In the genomic region with DNA sequence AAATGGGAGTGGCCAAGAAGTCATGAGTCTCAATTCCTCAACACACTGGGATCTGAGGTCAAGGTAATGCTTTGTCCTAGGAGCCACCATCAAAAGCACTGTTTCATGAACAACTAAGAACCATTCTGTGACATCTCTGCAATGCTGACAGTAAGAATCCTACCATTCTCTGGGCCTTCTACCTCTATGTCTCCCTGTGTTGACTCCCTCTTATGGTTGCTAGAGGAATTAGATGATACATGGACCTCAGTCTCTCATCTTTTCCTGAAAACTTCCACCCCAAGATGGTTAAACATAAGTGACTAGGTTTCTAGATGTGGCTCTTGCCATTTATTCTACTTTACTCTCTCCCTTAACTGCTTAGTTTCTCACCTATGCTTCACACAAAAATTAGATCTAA, we compare ENCODE assay signal across 12 cellular contexts. TPM values are rescaled to one million over a fixed set of nuclear protein-coding genes. Genes with fewer than 3 reads are reported as not detected.
DNase-seq lines count a peak whose midpoint lies in the region; ATAC-seq, FAIRE-seq and TF ChIP-seq lines count a peak whose summit lies in the region.
"Had no signal": no experiment of that assay in that cellular context is flagged by ENCODE, and none has a peak within 500 bp of the region (broad histone marks: within the 10 kb centered on the region; RNA-seq: fewer than 3 reads in every experiment).

No MANE protein-coding gene starts in this region.

- DNase-seq in HepG2 (ENCODE audit: low spot score), result peak; percentile 30
- DNase-seq in right lobe of liver, result no peak
- no peak for DNase-seq in MM.1S
- DNase-seq in bronchial epithelial cell (ENCODE audit: low read depth), result no peak
- no peak for DNase-seq in type B pancreatic cell (ENCODE audit: extremely low spot score, unreplicated experiment)
- DNase-seq in NCI-H1105 treated with DMSO at 0.1 percent for 48 hours (lab: John Stamatoyannopoulos, UW), result no peak
- no peak for DNase-seq in 8988T
- DNase-seq in C1 segment of cervical spinal cord (lab: John Stamatoyannopoulos, UW), result no peak
- DNase-seq: DMS79 treated with DMSO at 0.1 percent for 48 hours, NCI-H526 treated with DMSO at 0.1 percent for 48 hours had no signal

- POLR2A ChIA-PET in HepG2 (lab: Yijun Ruan, JAX), result interaction anchor here (0.7 kb wide), 1 partner anchor 10 kb away, joined by 3 read pairs; a partner anchor contains a TSS

- TF ChIP-seq EP300 in HepG2 (IDR thresholded peaks at IDR 0.05; ENCODE audit: low read depth in 2 of 2, low read length in 2 of 2) (no peak), HepG2 (CRISPR knock-in tag; IDR thresholded peaks at IDR 0.05; ENCODE audit: borderline replicate concordance) (no peak)

- in situ Hi-C loops in HepG2 (cut with HindIII; ENCODE audit: extremely low pct_ligation_motif_present, low pct_unique_long_range_greater_than_20kb), result loop anchor here (25.0 kb wide), 1 partner anchor 706 kb away; no protein-coding TSS in a partner anchor

- H3K27ac ChIP-seq in HepG2 (ENCODE audit: extremely low read length, insufficient read depth, low read length), result no peak overlapping the region
- no peak overlapping the region for H3K27ac ChIP-seq in right lobe of liver
- H3K27ac ChIP-seq in MM.1S (ENCODE audit: low read length), result no peak overlapping the region

- BruUV-seq in HepG2 (replicated peaks; lab: Mats Ljungman, UMichigan), result no TSS peak

- TF ChIP-seq POLR2A in HepG2 (IDR thresholded peaks at IDR 0.05; ENCODE audit: insufficient read depth in 1 of 2, low read depth in 2 of 2, low read length in 2 of 2) (no peak), right lobe of liver (IDR thresholded peaks at IDR 0.05) (no peak)

- peaks cover 25% of the 10 kb centered on the region for H3K36me3 Mint-ChIP-seq in type B pancreatic cell

- H3K4me3 Mint-ChIP-seq in type B pancreatic cell, result no peak overlapping the region

- H3K27me3 Mint-ChIP-seq in type B pancreatic cell, result no peaks in the 10 kb centered on the region

- H2AFZ ChIP-seq in HepG2 (ENCODE audit: low read length) (no peak overlapping the region), MM.1S (ENCODE audit: low read length) (no peak overlapping the region)

- FAIRE-seq in HepG2 (lab: Jason Lieb, UNC) (no peak), bronchial epithelial cell (lab: Jason Lieb, UNC) (no peak)
- FAIRE-seq: TTC549 had no signal

- H4K20me1 ChIP-seq in HepG2 (ENCODE audit: insufficient read depth, low read length), result peaks cover 5% of the 10 kb centered on the region; the same call in 1 of the 2 replicates
- no peaks in the 10 kb centered on the region for H4K20me1 ChIP-seq in MM.1S (ENCODE audit: insufficient read depth, low read length)

- no peaks in the 10 kb centered on the region for H3K4me1 ChIP-seq in HepG2 (ENCODE audit: insufficient read depth, low read length)
- no peaks in the 10 kb centered on the region for H3K4me1 ChIP-seq in right lobe of liver
- no peaks in the 10 kb centered on the region for H3K4me1 ChIP-seq in MM.1S (ENCODE audit: low read length)

- peaks cover 12 to 63% of the 10 kb centered on the region in 2 experiments for H3K36me3 ChIP-seq in HepG2 (replicated peaks in 1 of 2; ENCODE audit: control insufficient read depth in 1 of 2, insufficient read depth in 2 of 2, low read length in 2 of 2)
- H3K36me3 ChIP-seq in right lobe of liver, result peaks cover 0 to 43% (median 23%) of the 10 kb centered on the region in 4 donors
- no peaks in the 10 kb centered on the region; the same call in 1 of the 2 replicates for H3K36me3 ChIP-seq in MM.1S (replicated peaks; ENCODE audit: insufficient read depth, low read length)
- peaks cover 4% of the 10 kb centered on the region for H3K36me3 ChIP-seq in bronchial epithelial cell (ENCODE audit: control insufficient read depth, insufficient read depth, low read length)

- ATAC-seq in HepG2 (peak; percentile 85), right lobe of liver (no peak)
- ATAC-seq: left lobe of liver had no signal

- H3F3A ChIP-seq in MM.1S (ENCODE audit: insufficient read depth, low read length), result no peaks in the 10 kb centered on the region

- H3K4me1 Mint-ChIP-seq in type B pancreatic cell (ENCODE audit: unreplicated experiment), result no peaks in the 10 kb centered on the region

- H3K27ac Mint-ChIP-seq in type B pancreatic cell, result no peak overlapping the region

- CTCF ChIA-PET in HepG2 (lab: Yijun Ruan, JAX; ENCODE audit: low intra/inter-chr PET ratio, low total read pairs), result interaction anchor here (1.2 kb wide), 1 partner anchor 39 kb away, joined by 3 read pairs; no protein-coding TSS in a partner anchor

- H3K27me3 ChIP-seq in HepG2 (ENCODE audit: control insufficient read depth in 1 of 2, insufficient read depth in 2 of 2, low read length in 2 of 2) (no peaks in the 10 kb centered on the region), right lobe of liver (no peaks in the 10 kb centered on the region), MM.1S (replicated peaks; ENCODE audit: insufficient read depth, low read length) (no peaks in the 10 kb centered on the region), bronchial epithelial cell (ENCODE audit: control insufficient read depth, insufficient read depth, low read length) (no peaks in the 10 kb centered on the region)

- no peak overlapping the region for H3K9ac ChIP-seq in HepG2 (ENCODE audit: insufficient read depth, low read depth, low read length)
- H3K9ac ChIP-seq in MM.1S (ENCODE audit: low read length), result no peak overlapping the region

- TF ChIP-seq RAD21 in HepG2 (CRISPR knock-in tag; IDR thresholded peaks at IDR 0.05), result no peak

- peaks cover 52% of the 10 kb centered on the region for H3K79me2 ChIP-seq in HepG2 (ENCODE audit: insufficient read depth, low read length)
- H3K79me2 ChIP-seq in MM.1S (ENCODE audit: low read length), result peaks cover 55% of the 10 kb centered on the region

- TF ChIP-seq CTCF in HepG2 (CRISPR knock-in tag; IDR thresholded peaks at IDR 0.05) (peak; percentile 26; the same call in 1 of the 2 replicates), right lobe of liver (IDR thresholded peaks at IDR 0.05) (no peak), MM.1S (IDR thresholded peaks at IDR 0.05; ENCODE audit: low read length) (peak; percentile 11; the same call in 1 of the 2 replicates), bronchial epithelial cell (IDR thresholded peaks at IDR 0.05; ENCODE audit: insufficient read depth, low read length, severe bottlenecking) (peak; percentile 16), type B pancreatic cell (conservative IDR thresholded peaks at IDR 0.05) (peak; percentile 41)

- H3K9me3 Mint-ChIP-seq in type B pancreatic cell, result no peaks in the 10 kb centered on the region

- H3K4me2 ChIP-seq in HepG2 (ENCODE audit: low read depth, low read length) (no peak overlapping the region), MM.1S (ENCODE audit: low read depth, low read length) (no peak overlapping the region)

- H3K9me3 ChIP-seq in HepG2 (ENCODE audit: low read length), result no peaks in the 10 kb centered on the region
- no peaks in the 10 kb centered on the region for H3K9me3 ChIP-seq in right lobe of liver
- H3K9me3 ChIP-seq in MM.1S (replicated peaks; ENCODE audit: insufficient read depth, low read length), result no peaks in the 10 kb centered on the region

- intact Hi-C loops in HepG2 (cut with micrococcal nuclease; ENCODE audit: unreplicated experiment) (no loop called here), right lobe of liver (cut with DNase I) (no loop called here)

- H3K9me2 ChIP-seq in MM.1S (replicated peaks; ENCODE audit: insufficient read depth, low read length), result no peaks in the 10 kb centered on the region

- no peak overlapping the region for H3K4me3 ChIP-seq in HepG2 (replicated peaks in 1 of 3; ENCODE audit: insufficient read depth in 1 of 3, low read depth in 2 of 3, low read length in 3 of 3)
- H3K4me3 ChIP-seq in right lobe of liver, result no peak overlapping the region
- no peak overlapping the region for H3K4me3 ChIP-seq in MM.1S (ENCODE audit: low read length)
- no peak overlapping the region for H3K4me3 ChIP-seq in bronchial epithelial cell (ENCODE audit: low read depth, low read length)

RNA-seq across cellular contexts. Expression of a gene that starts 9.1 kb away (rescaled TPM):
- total RNA-seq in HepG2 (2016; rRNA removed; fragmentation: Illumina TruSeq; extraction: Trizol) (28.7 and 32.4 TPM in 2 replicates), right lobe of liver (10 to 100 TPM in 3 of 6 experiments, 1 to 10 TPM in 3; 6.1 to 16.8 (median 9.7) TPM), bronchial epithelial cell (9.7 and 11.3 TPM in 2 replicates), type B pancreatic cell (ENCODE audit: low replicate concordance) (17.3 and 18.8 TPM in 2 replicates)
- 25.5 and 28.3 TPM in 2 replicates for total RNA-seq in HepG2 (2016; cell fraction: cytosol; rRNA removed; fragmentation: Illumina TruSeq; extraction: Trizol; ENCODE audit: low read depth)
- 29.1 and 32.6 TPM in 2 replicates for total RNA-seq in HepG2 (2016; cell fraction: insoluble cytoplasmic fraction; rRNA removed; fragmentation: Illumina TruSeq; extraction: Trizol)
- total RNA-seq in HepG2 (2016; cell fraction: membrane; rRNA removed; fragmentation: Illumina TruSeq; extraction: Trizol), result 49.7 and 58.0 TPM in 2 replicates
- total RNA-seq in HepG2 (2016; cell fraction: nucleus; rRNA removed; fragmentation: Illumina TruSeq; extraction: Trizol), result 25.8 and 29.5 TPM in 2 replicates
- polyA plus RNA-seq in HepG2 (2011; rRNA removed), result 15.5 and 17.6 TPM in 2 replicates
- 6.5 and 9.8 TPM in 2 replicates for polyA plus RNA-seq in HepG2 (2011; cell fraction: cytosol; rRNA removed)
- polyA plus RNA-seq in HepG2 (2011; cell fraction: nucleus; rRNA removed), result 10.9 and 13.2 TPM in 2 replicates
- polyA plus RNA-seq in HepG2 (2012), result 17.1 and 18.1 TPM in 2 replicates
- 40.7 and 44.7 TPM in 2 replicates for polyA plus RNA-seq in HepG2 (2016; cell fraction: cytosol; fragmentation: Illumina TruSeq; extraction: Trizol; ENCODE audit: low read depth)
- 34.0 and 37.3 TPM in 2 replicates for polyA plus RNA-seq in HepG2 (2016; cell fraction: insoluble cytoplasmic fraction; fragmentation: Illumina TruSeq; extraction: Trizol; ENCODE audit: low read depth)
- 52.3 and 64.3 TPM in 2 replicates for polyA plus RNA-seq in HepG2 (2016; cell fraction: membrane; fragmentation: Illumina TruSeq; extraction: Trizol; ENCODE audit: low read depth)
- 26.9 and 27.4 TPM in 2 replicates for polyA plus RNA-seq in HepG2 (2016; cell fraction: nucleus; fragmentation: Illumina TruSeq; extraction: Trizol; ENCODE audit: insufficient read depth, low read depth)
- polyA minus RNA-seq in HepG2 (2011; rRNA and poly(A)+ RNA removed; ENCODE audit: low replicate concordance), result 7.1 and 8.9 TPM in 2 replicates
- 9.5 and 9.7 TPM in 2 replicates for polyA minus RNA-seq in HepG2 (2011; cell fraction: cytosol; rRNA and poly(A)+ RNA removed)
- polyA minus RNA-seq in HepG2 (2011; cell fraction: nucleus; rRNA and poly(A)+ RNA removed), result 72.9 and 92.7 TPM in 2 replicates

RNA-seq across cellular contexts. Expression of a gene that starts 10.6 kb away (rescaled TPM):
- total RNA-seq in HepG2 (2016; rRNA removed; fragmentation: Illumina TruSeq; extraction: Trizol), result 41.5 and 53.4 TPM in 2 replicates
- 12.2 and 13.1 TPM in 2 replicates for total RNA-seq in HepG2 (2016; cell fraction: cytosol; rRNA removed; fragmentation: Illumina TruSeq; extraction: Trizol; ENCODE audit: low read depth)
- total RNA-seq in HepG2 (2016; cell fraction: insoluble cytoplasmic fraction; rRNA removed; fragmentation: Illumina TruSeq; extraction: Trizol), result 41.0 and 52.6 TPM in 2 replicates
- 26.8 and 32.5 TPM in 2 replicates for total RNA-seq in HepG2 (2016; cell fraction: membrane; rRNA removed; fragmentation: Illumina TruSeq; extraction: Trizol)
- total RNA-seq in HepG2 (2016; cell fraction: nucleus; rRNA removed; fragmentation: Illumina TruSeq; extraction: Trizol), result 33.7 and 33.8 TPM in 2 replicates
- polyA plus RNA-seq in HepG2 (2011; rRNA removed), result 9.5 and 15.8 TPM in 2 replicates
- 7.8 and 8.3 TPM in 2 replicates for polyA plus RNA-seq in HepG2 (2011; cell fraction: cytosol; rRNA removed)
- 8.9 and 9.3 TPM in 2 replicates for polyA plus RNA-seq in HepG2 (2011; cell fraction: nucleus; rRNA removed)
- 9.9 and 16.2 TPM in 2 replicates for polyA plus RNA-seq in HepG2 (2012)
- polyA plus RNA-seq in HepG2 (2016; cell fraction: cytosol; fragmentation: Illumina TruSeq; extraction: Trizol; ENCODE audit: low read depth), result 2.0 and 2.6 TPM in 2 replicates
- polyA plus RNA-seq in HepG2 (2016; cell fraction: insoluble cytoplasmic fraction; fragmentation: Illumina TruSeq; extraction: Trizol; ENCODE audit: low read depth), result 50.6 and 54.8 TPM in 2 replicates
- 6.0 and 7.7 TPM in 2 replicates for polyA plus RNA-seq in HepG2 (2016; cell fraction: membrane; fragmentation: Illumina TruSeq; extraction: Trizol; ENCODE audit: low read depth)
- 51.9 and 52.2 TPM in 2 replicates for polyA plus RNA-seq in HepG2 (2016; cell fraction: nucleus; fragmentation: Illumina TruSeq; extraction: Trizol; ENCODE audit: insufficient read depth, low read depth)
- polyA minus RNA-seq in HepG2 (2011; rRNA and poly(A)+ RNA removed; ENCODE audit: low replicate concordance), result 2.0 and 4.4 TPM in 2 replicates
- 7.6 and 9.1 TPM in 2 replicates for polyA minus RNA-seq in HepG2 (2011; cell fraction: cytosol; rRNA and poly(A)+ RNA removed)
- polyA minus RNA-seq in HepG2 (2011; cell fraction: nucleus; rRNA and poly(A)+ RNA removed), result 24.9 and 29.1 TPM in 2 replicates
- total RNA-seq in right lobe of liver, result 1 to 10 TPM in 5 of 6 experiments, under 1 TPM in 1; 0.97 to 3.0 (median 2.5) TPM
- 1.4 and 1.8 TPM in 2 replicates for total RNA-seq in bronchial epithelial cell
- total RNA-seq in type B pancreatic cell (ENCODE audit: low replicate concordance), result 10.7 and 29.6 TPM in 2 replicates

Comparison
In these comparisons a context has a peak if more than half of its experiments do, and no peak if none do; other contexts are left out.
1. CTCF ChIP-seq: peak in HepG2 (single experiment), MM.1S (single experiment), bronchial epithelial cell (single experiment) and type B pancreatic cell (single experiment); none in right lobe of liver (0 of 4).